18 cellular contexts compared by ENCODE assay signal in the genomic region with DNA sequence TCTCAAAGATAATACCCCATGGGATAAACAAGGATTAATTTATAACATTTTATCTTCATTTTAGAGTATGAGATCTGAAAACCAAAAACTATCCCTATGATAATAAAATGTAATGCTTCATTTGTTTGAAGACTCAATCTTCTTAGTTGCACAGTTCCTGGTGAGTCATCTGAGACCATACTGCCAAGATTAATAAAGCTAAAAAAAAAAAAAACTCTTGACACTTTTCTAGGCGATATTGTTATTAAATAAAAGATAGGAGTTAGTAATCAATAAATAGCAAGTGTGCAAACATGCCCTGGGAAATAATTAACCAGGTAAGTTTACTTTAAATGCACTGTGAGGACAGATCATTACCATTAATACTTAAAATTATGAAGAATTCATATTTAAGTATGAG.
DNase-seq lines count a peak whose midpoint lies in the region; ATAC-seq and TF ChIP-seq lines count a peak whose summit lies in the region.
"Had no signal": no experiment of that assay in that cellular context is flagged by ENCODE, and none has a peak within 500 bp of the region (broad histone marks: within the 10 kb centered on the region; RNA-seq: fewer than 3 reads in every experiment).

No MANE protein-coding gene starts in this region.

- TF ChIP-seq CTCF in foreskin fibroblast (IDR thresholded peaks at IDR 0.05; ENCODE audit: low read depth, low read length), result no peak

- H3K4me3 Mint-ChIP-seq in activated CD4-positive, alpha-beta T cell treated with anti-CD3 and anti-CD28 coated beads for 36 hours, result no peak overlapping the region
- H3K4me3 Mint-ChIP-seq: stimulated activated effector memory CD8-positive, alpha-beta T cell treated with anti-CD3 and anti-CD28 coated beads, Interleukin-12 subunit alpha, Interleukin-12 subunit beta, amount 100 ng/mL, for 72 hours had no signal

- POLR2A ChIA-PET in activated CD4-positive, alpha-beta T cell treated with anti-CD3 and anti-CD28 coated beads for 36 hours (lab: Charles Lee), result no interaction called here

- intact Hi-C loops in activated CD4-positive, alpha-beta T cell treated with anti-CD3 and anti-CD28 coated beads for 36 hours (cut with DNase I, micrococcal nuclease), result no loop called here

- CTCF ChIA-PET in activated CD4-positive, alpha-beta T cell treated with anti-CD3 and anti-CD28 coated beads for 36 hours (lab: Charles Lee), result no interaction called here

- no peaks in the 10 kb centered on the region for H3K9me3 Mint-ChIP-seq in activated CD4-positive, alpha-beta T cell treated with anti-CD3 and anti-CD28 coated beads for 36 hours (ENCODE audit: low read depth)
- H3K9me3 Mint-ChIP-seq: stimulated activated effector memory CD8-positive, alpha-beta T cell treated with anti-CD3 and anti-CD28 coated beads, Interleukin-12 subunit alpha, Interleukin-12 subunit beta, amount 100 ng/mL, for 72 hours had no signal

- no peak overlapping the region for H3K27ac Mint-ChIP-seq in activated CD4-positive, alpha-beta T cell treated with anti-CD3 and anti-CD28 coated beads for 36 hours
- H3K27ac Mint-ChIP-seq: stimulated activated effector memory CD8-positive, alpha-beta T cell treated with anti-CD3 and anti-CD28 coated beads, Interleukin-12 subunit alpha, Interleukin-12 subunit beta, amount 100 ng/mL, for 72 hours had no signal

- DNase-seq in GM03348 (ENCODE audit: low spot score) (peak; percentile 36), astrocyte of the hippocampus (ENCODE audit: low read depth, low spot score) (peak; percentile 19), foreskin fibroblast (peak; percentile 6 to 26), renal cortical epithelial cell (ENCODE audit: low read depth) (peak; percentile 49), T-helper 1 cell (no peak)
- no peak for DNase-seq in activated CD4-positive, alpha-beta T cell treated with anti-CD3 and anti-CD28 coated beads for 36 hours
- DNase-seq in effector CD4-positive, alpha-beta T cell, result no peak
- DNase-seq: activated CD4-positive, alpha-beta T cell treated with anti-CD3 and anti-CD28 coated beads, Interleukin-2, amount 50 U/mL, for 48 hours; activated naive CD4-positive, alpha-beta T cell; anterior cingulate cortex; colonic mucosa; left ventricle myocardium inferior; NCI-H1417 treated with DMSO at 0.1 percent for 48 hours; NCI-H526; retina; SHP77 treated with DMSO at 0.1 percent for 48 hours had no signal

- H3K36me3 Mint-ChIP-seq in activated CD4-positive, alpha-beta T cell treated with anti-CD3 and anti-CD28 coated beads for 36 hours (ENCODE audit: low read depth), result no peaks in the 10 kb centered on the region
- H3K36me3 Mint-ChIP-seq: stimulated activated effector memory CD8-positive, alpha-beta T cell treated with anti-CD3 and anti-CD28 coated beads, Interleukin-12 subunit alpha, Interleukin-12 subunit beta, amount 100 ng/mL, for 72 hours had no signal

- H3K4me1 Mint-ChIP-seq in activated CD4-positive, alpha-beta T cell treated with anti-CD3 and anti-CD28 coated beads for 36 hours, result no peaks in the 10 kb centered on the region
- H3K4me1 Mint-ChIP-seq: stimulated activated effector memory CD8-positive, alpha-beta T cell treated with anti-CD3 and anti-CD28 coated beads, Interleukin-12 subunit alpha, Interleukin-12 subunit beta, amount 100 ng/mL, for 72 hours had no signal

- H3K27me3 Mint-ChIP-seq in activated CD4-positive, alpha-beta T cell treated with anti-CD3 and anti-CD28 coated beads for 36 hours, result no peaks in the 10 kb centered on the region

- no peak overlapping the region for H3K4me3 ChIP-seq in foreskin fibroblast (ENCODE audit: low read depth in 1 of 2, low read length in 2 of 2)
- H3K4me3 ChIP-seq: colonic mucosa, gastroesophageal sphincter, left ventricle myocardium inferior had no signal

- no peak for ATAC-seq in activated CD4-positive, alpha-beta T cell treated with anti-CD3 and anti-CD28 coated beads for 36 hours
- ATAC-seq: gastroesophageal sphincter; stimulated activated effector memory CD8-positive, alpha-beta T cell treated with anti-CD3 and anti-CD28 coated beads, Interleukin-12 subunit alpha, Interleukin-12 subunit beta, amount 100 ng/mL, for 72 hours had no signal

Comparison
In these comparisons a context has a peak if more than half of its experiments do, and no peak if none do; other contexts are left out.
1. DNase-seq: peak in GM03348 (single experiment), astrocyte of the hippocampus (single experiment), foreskin fibroblast (2 of 2) and renal cortical epithelial cell (single experiment); none in T-helper 1 cell (0 of 5), activated CD4-positive, alpha-beta T cell treated with anti-CD3 and anti-CD28 coated beads for 36 hours (single experiment) and effector CD4-positive, alpha-beta T cell (single experiment).